ENCODE assay signal across 25 cellular contexts in genomic region chr12:104243551-104243950, GRCh38. TPM values are rescaled to one million over a fixed set of nuclear protein-coding genes. Genes with fewer than 3 reads are reported as not detected.
DNase-seq lines count a peak whose midpoint lies in the region; FAIRE-seq and TF ChIP-seq lines count a peak whose summit lies in the region.
"Had no signal": no experiment of that assay in that cellular context is flagged by ENCODE, and none has a peak within 500 bp of the region (broad histone marks: within the 10 kb centered on the region; RNA-seq: fewer than 3 reads in every experiment).

No MANE protein-coding gene starts in this region.

- H3K27me3 Mint-ChIP-seq in CD14-positive monocyte (ENCODE audit: low read depth in 3 of 3): peaks cover 0 to 5% (median 1%) of the 10 kb centered on the region in 3 donors

- H3K4me2 ChIP-seq in osteoblast (ENCODE audit: insufficient read depth, low read length): no peak overlapping the region

- H4K20me1 ChIP-seq in osteoblast (ENCODE audit: insufficient read depth, low read length): no peaks in the 10 kb centered on the region

- no peak overlapping the region for H3K4me3 Mint-ChIP-seq in CD14-positive monocyte
- H3K4me3 Mint-ChIP-seq: activated CD4-positive, alpha-beta memory T cell treated with anti-CD3 and anti-CD28 coated beads for 36 hours; CD8-positive, alpha-beta T cell; natural killer cell treated with Interleukin-12 subunit alpha and Interleukin-12 subunit beta and Interleukin-15 and Interleukin-18, amount 100 ng/mL, for 72 hours had no signal

- no peaks in the 10 kb centered on the region for H3K79me2 ChIP-seq in osteoblast (ENCODE audit: insufficient read depth, low read length)

- peaks cover 7% of the 10 kb centered on the region for H3K4me1 Mint-ChIP-seq in CD14-positive monocyte

- no peaks in the 10 kb centered on the region for H3K4me1 ChIP-seq in osteoblast (ENCODE audit: insufficient read depth, low read length)
- H3K4me1 ChIP-seq: gastrocnemius medialis had no signal

- no peak overlapping the region for H3K27ac ChIP-seq in osteoblast (ENCODE audit: low read depth, low read length)
- H3K27ac ChIP-seq: epithelial cell of prostate, gastrocnemius medialis, upper lobe of left lung had no signal

- H3K36me3 Mint-ChIP-seq in CD14-positive monocyte: no peaks in the 10 kb centered on the region
- H3K36me3 Mint-ChIP-seq: activated CD4-positive, alpha-beta memory T cell treated with anti-CD3 and anti-CD28 coated beads for 36 hours; CD8-positive, alpha-beta T cell; natural killer cell treated with Interleukin-12 subunit alpha and Interleukin-12 subunit beta and Interleukin-15 and Interleukin-18, amount 100 ng/mL, for 72 hours had no signal

- no peaks in the 10 kb centered on the region for H3K9me3 ChIP-seq in osteoblast (ENCODE audit: low read depth, low read length)
- H3K9me3 ChIP-seq: gastrocnemius medialis, upper lobe of left lung had no signal

- peaks cover 0 to 6% (median 3%) of the 10 kb centered on the region in 7 donors for H3K9me3 Mint-ChIP-seq in CD14-positive monocyte
- H3K9me3 Mint-ChIP-seq: activated CD4-positive, alpha-beta memory T cell treated with anti-CD3 and anti-CD28 coated beads for 36 hours; CD8-positive, alpha-beta T cell; natural killer cell treated with Interleukin-12 subunit alpha and Interleukin-12 subunit beta and Interleukin-15 and Interleukin-18, amount 100 ng/mL, for 72 hours had no signal

- no peak overlapping the region for H3K4me3 ChIP-seq in osteoblast (ENCODE audit: insufficient read depth, low read length)
- H3K4me3 ChIP-seq: gastrocnemius medialis, upper lobe of left lung had no signal

- H3K27me3 ChIP-seq in osteoblast (ENCODE audit: insufficient read depth, low read length): no peaks in the 10 kb centered on the region
- H3K27me3 ChIP-seq: gastrocnemius medialis, upper lobe of left lung had no signal

- intact Hi-C loops in CD14-positive monocyte (cut with micrococcal nuclease): no loop called here

- TF ChIP-seq CTCF in osteoblast (IDR thresholded peaks at IDR 0.05; ENCODE audit: extremely low read depth, low read depth, low read length) (no peak), CD14-positive monocyte (IDR thresholded peaks at IDR 0.05) (no peak)

- DNase-seq in NCI-H2196 (lab: John Stamatoyannopoulos, UW; ENCODE audit: unreplicated experiment) (peak; percentile 9), NCI-H2196 treated with DMSO at 0.1 percent for 48 hours (lab: John Stamatoyannopoulos, UW; ENCODE audit: unreplicated experiment) (no peak), GM04504 (ENCODE audit: low read depth) (peak; percentile 71), NCI-H524 treated with DMSO at 0.1 percent for 48 hours (lab: John Stamatoyannopoulos, UW) (peak; percentile 33), osteoblast (ENCODE audit: insufficient read length, low spot score, missing footprints) (peak; percentile 23), CD14-positive monocyte (ENCODE audit: low spot score) (no peak), NCI-H146 treated with DMSO at 0.1 percent for 48 hours (lab: John Stamatoyannopoulos, UW; ENCODE audit: unreplicated experiment) (no peak), HTR-8/SVneo (ENCODE audit: insufficient read length, low spot score) (no peak)
- DNase-seq: activated CD4-positive, alpha-beta memory T cell treated with anti-CD3 and anti-CD28 coated beads for 36 hours; activated gamma-delta T cell treated with Interleukin-2 at 50 U/mL for 16 hours; activated T-cell treated with anti-CD3 and anti-CD28 coated beads for 4 hours; CD8-positive, alpha-beta T cell; central memory CD4-positive, alpha-beta T cell; gastrocnemius medialis; kidney glomerular epithelial cell; NCI-H1417 treated with DMSO at 0.1 percent for 48 hours; NCI-H774; small intestine; stimulated activated CD4-positive, alpha-beta T cell treated with anti-CD3 and anti-CD28 coated beads, Interleukin-4, amount 100 ng/mL, for 1 hour; T-helper 2 cell; upper lobe of left lung had no signal

- no peak for FAIRE-seq in HTR-8/SVneo (lab: Jason Lieb, UNC)
- FAIRE-seq: GM18507, small intestine had no signal

- peak overlapping the region; percentile 30 for H2AFZ ChIP-seq in osteoblast (ENCODE audit: low read length)

- no peaks in the 10 kb centered on the region for H3K36me3 ChIP-seq in osteoblast (ENCODE audit: insufficient read depth, low read length)
- H3K36me3 ChIP-seq: gastrocnemius medialis, upper lobe of left lung had no signal

- H3K27ac Mint-ChIP-seq in CD14-positive monocyte: no peak overlapping the region
- H3K27ac Mint-ChIP-seq: activated CD4-positive, alpha-beta memory T cell treated with anti-CD3 and anti-CD28 coated beads for 36 hours; CD8-positive, alpha-beta T cell; natural killer cell treated with Interleukin-12 subunit alpha and Interleukin-12 subunit beta and Interleukin-15 and Interleukin-18, amount 100 ng/mL, for 72 hours; progenitor cell of endocrine pancreas had no signal

RNA-seq across cellular contexts. Expression of gene TXNRD1, which starts 28.0 kb away (rescaled TPM):
- total RNA-seq in osteoblast: 323 and 502 TPM in 2 replicates
- polyA plus RNA-seq in CD14-positive monocyte: 10 to 100 TPM; 29.2 to 46.1 TPM

RNA-seq across cellular contexts. Expression of gene EID3, which starts 60.0 kb away (rescaled TPM):
- 14.4 and 19.2 TPM in 2 replicates for total RNA-seq in osteoblast
- polyA plus RNA-seq in CD14-positive monocyte: 1 to 10 TPM in 1 of 2 donors, under 1 TPM in 1; 0.64 to 1.0 TPM

Comparison
In these comparisons a context has a peak if more than half of its experiments do, and no peak if none do; other contexts are left out.
1. DNase-seq: peak in NCI-H2196 (single experiment), GM04504 (single experiment), NCI-H524 treated with DMSO at 0.1 percent for 48 hours (single experiment) and osteoblast (single experiment); none in NCI-H2196 treated with DMSO at 0.1 percent for 48 hours (single experiment), CD14-positive monocyte (single experiment), NCI-H146 treated with DMSO at 0.1 percent for 48 hours (single experiment) and HTR-8/SVneo (single experiment).